Comparison of ENCODE assay signal across 8 cellular contexts in the genomic region with DNA sequence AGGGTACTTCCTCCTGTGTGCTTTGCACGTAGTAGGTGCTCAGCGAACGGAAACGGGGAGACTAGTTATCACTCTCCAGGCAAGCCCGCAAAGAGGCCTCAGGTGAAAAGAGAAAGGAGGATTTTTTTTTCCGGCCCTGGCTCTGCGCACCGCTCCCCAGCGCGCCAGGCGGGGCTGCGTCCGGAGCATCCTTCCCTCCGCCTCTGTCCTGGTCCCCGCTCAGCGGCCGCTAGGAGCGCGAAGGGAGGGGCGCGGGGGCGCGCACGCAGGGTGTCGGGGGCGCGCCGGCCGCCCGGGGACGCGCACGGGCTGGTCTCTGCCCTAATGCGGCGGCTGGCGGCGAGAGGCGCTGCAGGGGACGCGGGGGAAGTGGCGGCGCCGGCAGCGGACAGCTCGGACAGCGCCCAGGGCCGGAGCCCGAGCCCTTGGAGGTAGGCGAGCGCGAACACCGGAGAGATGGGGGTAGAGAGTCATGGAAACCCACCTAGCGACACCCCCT. TPM values are rescaled to one million over a fixed set of nuclear protein-coding genes. Genes with fewer than 3 reads are reported as not detected.
DNase-seq lines count a peak whose midpoint lies in the region; ATAC-seq and TF ChIP-seq lines count a peak whose summit lies in the region.

No MANE protein-coding gene starts in this region.

- H3K27ac ChIP-seq in gastroesophageal sphincter (peak overlapping the region; percentile 4 to 94 (median 88)), tibial artery (peak overlapping the region; percentile 23 to 45)

- H3K4me1 ChIP-seq in gastroesophageal sphincter (peaks cover 0 to 55% (median 16%) of the 10 kb centered on the region in 3 donors), tibial artery (peaks cover 0 to 31% (median 16%) of the 10 kb centered on the region in 4 donors)

- H3K27me3 Mint-ChIP-seq in activated T-cell treated with anti-CD3 and anti-CD28 coated beads, Interleukin-2, amount 50 U/mL, for 72 hours (ENCODE audit: low read depth), result peaks cover 60% of the 10 kb centered on the region
- peaks cover 70% of the 10 kb centered on the region for H3K27me3 Mint-ChIP-seq in neural crest cell (ENCODE audit: low read depth)

- no peaks in the 10 kb centered on the region for H3K9me3 ChIP-seq in gastroesophageal sphincter
- no peaks in the 10 kb centered on the region for H3K9me3 ChIP-seq in tibial artery

- no peaks in the 10 kb centered on the region for H3K9me3 Mint-ChIP-seq in activated T-cell treated with anti-CD3 and anti-CD28 coated beads, Interleukin-2, amount 50 U/mL, for 72 hours
- no peaks in the 10 kb centered on the region for H3K9me3 Mint-ChIP-seq in neural crest cell

- no peak for TF ChIP-seq EP300 in gastroesophageal sphincter (IDR thresholded peaks at IDR 0.05)

- peak overlapping the region; percentile 48 to 68 for H3K4me3 Mint-ChIP-seq in activated T-cell treated with anti-CD3 and anti-CD28 coated beads, Interleukin-2, amount 50 U/mL, for 72 hours
- peak overlapping the region; percentile 69 for H3K4me3 Mint-ChIP-seq in neural crest cell

- peak in 3 of 4 experiments; percentile 59 to 69 (median 67) for TF ChIP-seq CTCF in gastroesophageal sphincter (IDR thresholded peaks at IDR 0.05)
- peak; percentile 44 for TF ChIP-seq CTCF in neural crest cell (conservative IDR thresholded peaks at IDR 0.05)
- TF ChIP-seq CTCF in tibial artery (IDR thresholded peaks at IDR 0.05), result peak; percentile 22 to 37

- peak; percentile 55 to 60 for TF ChIP-seq POLR2A in gastroesophageal sphincter (IDR thresholded peaks at IDR 0.05)

- peak; percentile 81 to 87 for ATAC-seq in activated T-cell treated with anti-CD3 and anti-CD28 coated beads, Interleukin-2, amount 50 U/mL, for 72 hours (replicated peaks in 1 of 2)
- ATAC-seq in gastroesophageal sphincter (peak; percentile 95), GM18909 (IDR thresholded peaks at IDR 0.05; ENCODE audit: poor library complexity, unreplicated experiment) (no peak)

- H3K27ac Mint-ChIP-seq in activated T-cell treated with anti-CD3 and anti-CD28 coated beads, Interleukin-2, amount 50 U/mL, for 72 hours, result no peak overlapping the region
- no peak overlapping the region for H3K27ac Mint-ChIP-seq in neural crest cell (ENCODE audit: unreplicated experiment)

- intact Hi-C loops in tibial artery (cut with DNase I; ENCODE audit: low total_unique reads), result no loop called here

- H3K27me3 ChIP-seq in gastroesophageal sphincter (no peaks in the 10 kb centered on the region), tibial artery (no peaks in the 10 kb centered on the region)

- WGBS in gastroesophageal sphincter (ENCODE audit: low coverage in 1 of 2), 2 donors, result 0 to 3% methylated on average over 6 to 13 of the region's 53 CpGs

- H3K4me3 ChIP-seq in gastroesophageal sphincter (peak overlapping the region; percentile 43 to 72), tibial artery (peak overlapping the region; percentile 52 to 56)

- no peaks in the 10 kb centered on the region for H3K36me3 ChIP-seq in gastroesophageal sphincter
- H3K36me3 ChIP-seq in tibial artery, result no peaks in the 10 kb centered on the region

- H3K4me1 Mint-ChIP-seq in activated T-cell treated with anti-CD3 and anti-CD28 coated beads, Interleukin-2, amount 50 U/mL, for 72 hours (ENCODE audit: low read depth), result peaks cover 8% of the 10 kb centered on the region
- peaks cover 17% of the 10 kb centered on the region for H3K4me1 Mint-ChIP-seq in neural crest cell

- H3K36me3 Mint-ChIP-seq in activated T-cell treated with anti-CD3 and anti-CD28 coated beads, Interleukin-2, amount 50 U/mL, for 72 hours (ENCODE audit: insufficient read depth in 2 of 2), result no peaks in the 10 kb centered on the region
- no peaks in the 10 kb centered on the region for H3K36me3 Mint-ChIP-seq in neural crest cell (ENCODE audit: low read depth)

- DNase-seq in GM03348 (ENCODE audit: low spot score), result peak; percentile 99
- peak; percentile 60 for DNase-seq in NCI-H2107 treated with DMSO at 0.1 percent for 48 hours (lab: John Stamatoyannopoulos, UW; ENCODE audit: unreplicated experiment)
- peak; percentile 45 to 66 for DNase-seq in activated T-cell treated with anti-CD3 and anti-CD28 coated beads, Interleukin-2, amount 50 U/mL, for 72 hours
- peak; percentile 83 for DNase-seq in neural crest cell (ENCODE audit: low read depth, low spot score)
- peak; percentile 29 to 73 for DNase-seq in tibial artery
- DNase-seq in GM19240 (ENCODE audit: insufficient read length, low spot score), result no peak

RNA-seq across cellular contexts. Expression of a gene that starts 42.3 kb away (rescaled TPM):
- under 1 TPM; 0.23 to 0.38 TPM for total RNA-seq in activated T-cell treated with anti-CD3 and anti-CD28 coated beads, Interleukin-2, amount 50 U/mL, for 72 hours
- total RNA-seq in gastroesophageal sphincter, result 100 to 1,000 TPM in 1 of 4 donors, 10 to 100 TPM in 3; 39.0 to 121 (median 54.5) TPM
- total RNA-seq in neural crest cell, result 11.1 and 12.9 TPM in 2 replicates
